Comparison of ENCODE assay signal across 9 cellular contexts in genomic region chr3:46565607-46566039, GRCh38. TPM values are rescaled to one million over a fixed set of nuclear protein-coding genes. Genes with fewer than 3 reads are reported as not detected.
DNase-seq lines count a peak whose midpoint lies in the region; ATAC-seq and TF ChIP-seq lines count a peak whose summit lies in the region.
"Had no signal": no experiment of that assay in that cellular context is flagged by ENCODE, and none has a peak within 500 bp of the region (broad histone marks: within the 10 kb centered on the region; RNA-seq: fewer than 3 reads in every experiment).

No MANE protein-coding gene starts in this region.

- peaks cover 14% of the 10 kb centered on the region for H3K27me3 ChIP-seq in CD8-positive, alpha-beta memory T cell (ENCODE audit: insufficient read depth, low read length, poor library complexity, severe bottlenecking)
- no peaks in the 10 kb centered on the region for H3K27me3 ChIP-seq in cardiac muscle cell
- H3K27me3 ChIP-seq in parathyroid adenoma (ENCODE audit: control insufficient read depth, insufficient read depth, low read length): no peaks in the 10 kb centered on the region

- peaks cover 0 to 16% (median 4%) of the 10 kb centered on the region in 3 donors for H3K36me3 Mint-ChIP-seq in CD8-positive, alpha-beta memory T cell
- peaks cover 34% of the 10 kb centered on the region for H3K36me3 Mint-ChIP-seq in WTC11

- POLR2A ChIA-PET in CD8-positive, alpha-beta memory T cell (lab: Charles Lee): no interaction called here
- POLR2A ChIA-PET in WTC11 (lab: Charles Lee): interaction anchor here (1.7 kb wide), 2 partner anchors 9 to 11 kb away, joined by 4 to 7 read pairs; a partner anchor contains a TSS

- no peak for DNase-seq in CD8-positive, alpha-beta memory T cell
- DNase-seq in WTC11 (ENCODE audit: low spot score): peak; percentile 64
- DNase-seq in cardiac muscle cell (ENCODE audit: low read depth in 1 of 2, low spot score in 1 of 2): peak in 1 of 2 donors; percentile 33
- DNase-seq in GDM1 (lab: John Stamatoyannopoulos, UW): no peak
- no peak for DNase-seq in NK-92 treated with Interleukin-12 subunit alpha and Interleukin-12 subunit beta, amount 100 ng/mL, for 24 hours (lab: John Stamatoyannopoulos, UW)
- no peak for DNase-seq in occipital lobe (lab: John Stamatoyannopoulos, UW)
- DNase-seq in superior temporal gyrus (ENCODE audit: extremely low spot score): no peak

- H3K4me3 ChIP-seq in CD8-positive, alpha-beta memory T cell (ENCODE audit: low read length): peak overlapping the region; percentile 41
- H3K4me3 ChIP-seq in cardiac muscle cell: peak overlapping the region; percentile 36
- H3K4me3 ChIP-seq in parathyroid adenoma (ENCODE audit: low read depth, low read length): peak overlapping the region; percentile 20

- H3K4me1 ChIP-seq in CD8-positive, alpha-beta memory T cell (ENCODE audit: insufficient read depth, low read length): peaks cover 10% of the 10 kb centered on the region
- H3K4me1 ChIP-seq in cardiac muscle cell (ENCODE audit: low read depth): no peaks in the 10 kb centered on the region
- no peaks in the 10 kb centered on the region for H3K4me1 ChIP-seq in parathyroid adenoma

- peak overlapping the region; percentile 68 for H3K4me2 ChIP-seq in parathyroid adenoma (ENCODE audit: low read length)

- H3K27ac Mint-ChIP-seq in CD8-positive, alpha-beta memory T cell: peak overlapping the region in 2 of 8 donors; percentile 26 to 41
- peak overlapping the region; percentile 81; the same call in 1 of the 2 replicates for H3K27ac Mint-ChIP-seq in WTC11

- H3K9me3 Mint-ChIP-seq in CD8-positive, alpha-beta memory T cell: no peaks in the 10 kb centered on the region
- peaks cover 26% of the 10 kb centered on the region for H3K9me3 Mint-ChIP-seq in WTC11

- no peaks in the 10 kb centered on the region for H3K9me3 ChIP-seq in CD8-positive, alpha-beta memory T cell (ENCODE audit: low read length)
- H3K9me3 ChIP-seq in cardiac muscle cell (ENCODE audit: low read depth) (no peaks in the 10 kb centered on the region), parathyroid adenoma (ENCODE audit: control insufficient read depth, low read length) (no peaks in the 10 kb centered on the region)

- peaks cover 5 to 36% of the 10 kb centered on the region in 2 donors for H3K27me3 Mint-ChIP-seq in CD8-positive, alpha-beta memory T cell
- no peaks in the 10 kb centered on the region; the same call in none of the 2 replicates for H3K27me3 Mint-ChIP-seq in WTC11 (ENCODE audit: low read depth)

- H3K9ac ChIP-seq in parathyroid adenoma: no peak overlapping the region

- TF ChIP-seq CTCF in WTC11 (IDR thresholded peaks at IDR 0.05) (no peak), cardiac muscle cell (IDR thresholded peaks at IDR 0.05; ENCODE audit: low read depth, low read length) (no peak), parathyroid adenoma (IDR thresholded peaks at IDR 0.05) (no peak)

- no peak overlapping the region for H3K27ac ChIP-seq in CD8-positive, alpha-beta memory T cell (ENCODE audit: low read depth, low read length)
- H3K27ac ChIP-seq in cardiac muscle cell (no peak overlapping the region), parathyroid adenoma (no peak overlapping the region)

- no peaks in the 10 kb centered on the region for H3K36me3 ChIP-seq in CD8-positive, alpha-beta memory T cell (ENCODE audit: insufficient read depth, low read length)
- H3K36me3 ChIP-seq in cardiac muscle cell (no peaks in the 10 kb centered on the region), parathyroid adenoma (ENCODE audit: control insufficient read depth, insufficient read depth, low read length) (no peaks in the 10 kb centered on the region)

- H3K79me2 ChIP-seq in parathyroid adenoma: no peaks in the 10 kb centered on the region

- peaks cover 5 to 20% (median 15%) of the 10 kb centered on the region in 3 donors for H3K4me1 Mint-ChIP-seq in CD8-positive, alpha-beta memory T cell
- H3K4me1 Mint-ChIP-seq in WTC11: peaks cover 60% of the 10 kb centered on the region

- H2AFZ ChIP-seq in parathyroid adenoma: peak overlapping the region; percentile 81

- H3K4me3 Mint-ChIP-seq in CD8-positive, alpha-beta memory T cell: peak overlapping the region; percentile 49 to 80 (median 67)
- H3K4me3 Mint-ChIP-seq in WTC11: peak overlapping the region; percentile 66

- ATAC-seq in WTC11: peak; percentile 67

- CTCF ChIA-PET in CD8-positive, alpha-beta memory T cell (lab: Charles Lee): interaction anchor here (0.9 to 3.6 kb wide), 2 partner anchors 69 to 77 kb away, joined by 4 to 21 read pairs; no protein-coding TSS in a partner anchor
- CTCF ChIA-PET in WTC11 (lab: Charles Lee): interaction anchor here (0.9 to 5.1 kb wide), 5 partner anchors 8 to 77 kb away, joined by 4 to 26 read pairs (median 4); no protein-coding TSS in a partner anchor

TF ChIP-seq in WTC11, 78 proteins besides CTCF, POLR2A, EP300 and RAD21 (continues in another document):
- TF ChIP-seq NR3C1 (CRISPR knock-in tag; conservative IDR thresholded peaks at IDR 0.05; ENCODE audit: low read depth) (no peak), NFYB (CRISPR knock-in tag; conservative IDR thresholded peaks at IDR 0.05; ENCODE audit: low read depth) (no peak), PRDM15 (CRISPR knock-in tag; IDR thresholded peaks at IDR 0.05) (no peak), ZNF281 (CRISPR knock-in tag; IDR thresholded peaks at IDR 0.05) (no peak), USF1 (CRISPR knock-in tag; IDR thresholded peaks at IDR 0.05) (no peak), ZNF671 (CRISPR knock-in tag; IDR thresholded peaks at IDR 0.05) (no peak), ZSCAN18 (CRISPR knock-in tag; IDR thresholded peaks at IDR 0.05) (no peak)

RNA-seq across cellular contexts. Expression of gene LRRC2, which starts 0.5 kb away (rescaled TPM):
- total RNA-seq in CD8-positive, alpha-beta memory T cell: under 1 TPM; 0.04 TPM
- polyA plus RNA-seq in CD8-positive, alpha-beta memory T cell: not detected
- 4.0 to 4.9 TPM (median 4.9 TPM) in 3 replicates for total RNA-seq in WTC11 (2021)
- total RNA-seq in cardiac muscle cell: 0.56 and 0.77 TPM in 2 replicates
- 0.71 and 1.6 TPM in 2 replicates for polyA plus RNA-seq in cardiac muscle cell
- 7.8 TPM for total RNA-seq in occipital lobe
- total RNA-seq: activated CD8-positive, alpha-beta memory T cell treated with anti-CD3 and anti-CD28 coated beads for 36 hours had no signal

RNA-seq across cellular contexts. Expression of gene FAM240A, which starts 46.7 kb away (rescaled TPM):
- total RNA-seq in CD8-positive, alpha-beta memory T cell: not detected
- polyA plus RNA-seq in CD8-positive, alpha-beta memory T cell: not detected
- total RNA-seq in WTC11 (2021) (0.09 to 0.14 TPM (median 0.13 TPM) in 3 replicates), cardiac muscle cell (not detected in 2 replicates), occipital lobe (not detected)
- polyA plus RNA-seq in cardiac muscle cell: not detected in 2 replicates
- total RNA-seq: activated CD8-positive, alpha-beta memory T cell treated with anti-CD3 and anti-CD28 coated beads for 36 hours had no signal
